14 cellular contexts compared by ENCODE assay signal in the genomic region with DNA sequence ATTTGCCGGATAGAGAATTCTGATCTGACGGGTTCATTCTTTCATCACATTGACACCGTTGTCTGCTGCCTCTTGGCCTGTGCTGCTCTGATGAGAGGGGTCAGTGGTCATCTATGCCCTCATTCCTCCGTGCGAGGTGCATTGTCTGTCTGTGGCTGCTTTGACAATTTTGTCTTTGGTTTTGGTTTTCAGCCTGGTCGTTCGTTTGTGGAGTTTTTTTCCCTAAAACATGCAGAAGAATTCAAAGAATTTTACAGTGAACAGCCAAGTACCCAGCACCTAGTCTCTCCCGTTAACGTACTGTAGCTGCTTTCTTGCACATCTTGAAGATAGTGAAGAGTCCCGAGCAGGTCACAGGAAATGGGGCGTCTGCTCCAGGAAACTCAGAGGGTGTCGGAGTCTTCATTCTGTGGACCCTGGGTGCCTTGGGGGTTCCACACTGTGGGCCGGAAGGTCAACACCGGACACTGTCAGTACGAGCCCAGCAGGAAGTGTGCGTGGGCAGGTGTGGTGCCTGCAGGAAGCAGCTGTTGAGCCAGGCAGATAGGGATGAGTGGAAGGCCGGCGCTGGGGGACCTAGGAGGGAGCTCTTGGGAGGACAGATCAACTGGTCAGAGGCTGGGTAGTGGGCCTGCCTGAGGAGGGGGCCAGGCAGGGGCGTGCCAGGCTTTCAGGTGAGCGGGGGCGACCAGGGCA.
"Had no signal": no experiment of that assay in that cellular context is flagged by ENCODE, and none has a peak within 500 bp of the region (broad histone marks: within the 10 kb centered on the region; RNA-seq: fewer than 3 reads in every experiment).

No MANE protein-coding gene starts in this region.

- H3K9me3 Mint-ChIP-seq: activated CD4-positive, alpha-beta T cell treated with anti-CD3 and anti-CD28 coated beads, Interleukin-2, amount 10 ng/mL, durations not matched to agents 24 days and 14 days; activated naive CD4-positive, alpha-beta T cell treated with anti-CD3 and anti-CD28 coated beads, Interleukin-2, amount 50 U/mL, for 24 hours; stimulated activated naive CD8-positive, alpha-beta T cell treated with anti-CD3 and anti-CD28 coated beads, Interleukin-15, amount 100 ng/mL, for 72 hours had no signal

- DNase-seq: activated CD4-positive, alpha-beta T cell treated with anti-CD3 and anti-CD28 coated beads, Interleukin-2, amount 10 ng/mL, durations not matched to agents 24 days and 14 days; amygdala; effector CD4-positive, alpha-beta T cell; hippocampal formation; mammary epithelial cell; ovary; stimulated activated CD4-positive, alpha-beta T cell treated with anti-CD3 and anti-CD28 coated beads, Interleukin-4, amount 100 ng/mL, for 1 hour; stimulated activated CD8-positive, alpha-beta memory T cell treated with anti-CD3 and anti-CD28 coated beads, Interleukin-4, amount 100 ng/mL, for 48 hours; stimulated activated naive CD8-positive, alpha-beta T cell treated with anti-CD3 and anti-CD28 coated beads, Interleukin-15, amount 100 ng/mL, for 72 hours; T1000; testis had no signal

- H3K27me3 ChIP-seq: gastroesophageal sphincter, ovary, SJSA1, testis had no signal

- H3K27me3 Mint-ChIP-seq: activated CD4-positive, alpha-beta T cell treated with anti-CD3 and anti-CD28 coated beads, Interleukin-2, amount 10 ng/mL, durations not matched to agents 24 days and 14 days; activated naive CD4-positive, alpha-beta T cell treated with anti-CD3 and anti-CD28 coated beads, Interleukin-2, amount 50 U/mL, for 24 hours; stimulated activated naive CD8-positive, alpha-beta T cell treated with anti-CD3 and anti-CD28 coated beads, Interleukin-15, amount 100 ng/mL, for 72 hours had no signal

- H3K36me3 ChIP-seq: ovary had no signal

- H3K4me1 ChIP-seq: gastroesophageal sphincter had no signal

- H3K27ac ChIP-seq: gastroesophageal sphincter, ovary, SJSA1 had no signal

- ATAC-seq: gastroesophageal sphincter; stimulated activated naive CD8-positive, alpha-beta T cell treated with anti-CD3 and anti-CD28 coated beads, Interleukin-15, amount 100 ng/mL, for 72 hours had no signal

- H3K27ac Mint-ChIP-seq: activated CD4-positive, alpha-beta T cell treated with anti-CD3 and anti-CD28 coated beads, Interleukin-2, amount 10 ng/mL, durations not matched to agents 24 days and 14 days; activated naive CD4-positive, alpha-beta T cell treated with anti-CD3 and anti-CD28 coated beads, Interleukin-2, amount 50 U/mL, for 24 hours had no signal

- H3K4me3 Mint-ChIP-seq: activated CD4-positive, alpha-beta T cell treated with anti-CD3 and anti-CD28 coated beads, Interleukin-2, amount 10 ng/mL, durations not matched to agents 24 days and 14 days; activated naive CD4-positive, alpha-beta T cell treated with anti-CD3 and anti-CD28 coated beads, Interleukin-2, amount 50 U/mL, for 24 hours; stimulated activated naive CD8-positive, alpha-beta T cell treated with anti-CD3 and anti-CD28 coated beads, Interleukin-15, amount 100 ng/mL, for 72 hours had no signal

- H3K4me3 ChIP-seq: gastroesophageal sphincter, ovary, SJSA1, testis had no signal

- H3K9me3 ChIP-seq: gastroesophageal sphincter, ovary, testis had no signal
